In the genomic region with DNA sequence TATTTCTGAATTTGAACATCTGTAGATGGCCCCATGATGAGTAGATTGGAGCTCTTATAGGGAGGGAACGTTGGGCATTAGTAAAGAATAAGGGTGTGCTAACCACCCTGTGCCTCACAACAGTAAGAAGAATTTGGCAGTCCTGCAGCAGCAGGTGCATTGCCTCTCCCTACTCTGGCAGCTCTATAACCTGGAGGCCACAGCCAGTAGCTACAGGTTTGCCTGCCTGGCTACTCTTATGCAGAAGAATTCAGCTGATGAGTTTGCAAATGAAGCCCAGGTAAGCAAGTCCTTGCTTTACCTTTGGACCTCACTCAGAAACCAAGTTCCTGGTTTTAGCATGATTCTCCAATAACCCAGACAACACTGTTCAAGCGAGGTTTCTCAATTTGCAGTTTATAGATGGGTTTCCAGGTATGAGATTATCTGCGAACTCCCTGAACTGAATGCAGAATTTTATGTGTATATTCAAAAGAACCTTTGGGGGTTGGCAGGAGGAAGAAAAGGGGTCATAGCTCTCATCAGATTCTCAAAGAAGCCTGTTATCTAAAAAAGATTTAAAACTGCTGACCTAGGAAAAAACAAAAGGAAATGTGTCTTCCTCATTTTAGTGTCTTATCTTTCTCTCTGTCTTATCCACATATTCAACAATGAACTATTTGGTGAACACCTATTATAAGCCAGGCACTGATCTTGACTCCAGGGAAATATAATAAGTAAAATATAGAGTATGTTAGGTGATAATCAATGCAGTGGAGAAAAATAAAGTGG, we compare ENCODE assay signal across 2 cellular contexts.
TF ChIP-seq lines count a peak whose summit lies in the region.

No MANE protein-coding gene starts in this region.

TF ChIP-seq in GM23338, 12 proteins besides CTCF, POLR2A, EP300 and RAD21 (continued from another document):
- TF ChIP-seq, protein P1, sequence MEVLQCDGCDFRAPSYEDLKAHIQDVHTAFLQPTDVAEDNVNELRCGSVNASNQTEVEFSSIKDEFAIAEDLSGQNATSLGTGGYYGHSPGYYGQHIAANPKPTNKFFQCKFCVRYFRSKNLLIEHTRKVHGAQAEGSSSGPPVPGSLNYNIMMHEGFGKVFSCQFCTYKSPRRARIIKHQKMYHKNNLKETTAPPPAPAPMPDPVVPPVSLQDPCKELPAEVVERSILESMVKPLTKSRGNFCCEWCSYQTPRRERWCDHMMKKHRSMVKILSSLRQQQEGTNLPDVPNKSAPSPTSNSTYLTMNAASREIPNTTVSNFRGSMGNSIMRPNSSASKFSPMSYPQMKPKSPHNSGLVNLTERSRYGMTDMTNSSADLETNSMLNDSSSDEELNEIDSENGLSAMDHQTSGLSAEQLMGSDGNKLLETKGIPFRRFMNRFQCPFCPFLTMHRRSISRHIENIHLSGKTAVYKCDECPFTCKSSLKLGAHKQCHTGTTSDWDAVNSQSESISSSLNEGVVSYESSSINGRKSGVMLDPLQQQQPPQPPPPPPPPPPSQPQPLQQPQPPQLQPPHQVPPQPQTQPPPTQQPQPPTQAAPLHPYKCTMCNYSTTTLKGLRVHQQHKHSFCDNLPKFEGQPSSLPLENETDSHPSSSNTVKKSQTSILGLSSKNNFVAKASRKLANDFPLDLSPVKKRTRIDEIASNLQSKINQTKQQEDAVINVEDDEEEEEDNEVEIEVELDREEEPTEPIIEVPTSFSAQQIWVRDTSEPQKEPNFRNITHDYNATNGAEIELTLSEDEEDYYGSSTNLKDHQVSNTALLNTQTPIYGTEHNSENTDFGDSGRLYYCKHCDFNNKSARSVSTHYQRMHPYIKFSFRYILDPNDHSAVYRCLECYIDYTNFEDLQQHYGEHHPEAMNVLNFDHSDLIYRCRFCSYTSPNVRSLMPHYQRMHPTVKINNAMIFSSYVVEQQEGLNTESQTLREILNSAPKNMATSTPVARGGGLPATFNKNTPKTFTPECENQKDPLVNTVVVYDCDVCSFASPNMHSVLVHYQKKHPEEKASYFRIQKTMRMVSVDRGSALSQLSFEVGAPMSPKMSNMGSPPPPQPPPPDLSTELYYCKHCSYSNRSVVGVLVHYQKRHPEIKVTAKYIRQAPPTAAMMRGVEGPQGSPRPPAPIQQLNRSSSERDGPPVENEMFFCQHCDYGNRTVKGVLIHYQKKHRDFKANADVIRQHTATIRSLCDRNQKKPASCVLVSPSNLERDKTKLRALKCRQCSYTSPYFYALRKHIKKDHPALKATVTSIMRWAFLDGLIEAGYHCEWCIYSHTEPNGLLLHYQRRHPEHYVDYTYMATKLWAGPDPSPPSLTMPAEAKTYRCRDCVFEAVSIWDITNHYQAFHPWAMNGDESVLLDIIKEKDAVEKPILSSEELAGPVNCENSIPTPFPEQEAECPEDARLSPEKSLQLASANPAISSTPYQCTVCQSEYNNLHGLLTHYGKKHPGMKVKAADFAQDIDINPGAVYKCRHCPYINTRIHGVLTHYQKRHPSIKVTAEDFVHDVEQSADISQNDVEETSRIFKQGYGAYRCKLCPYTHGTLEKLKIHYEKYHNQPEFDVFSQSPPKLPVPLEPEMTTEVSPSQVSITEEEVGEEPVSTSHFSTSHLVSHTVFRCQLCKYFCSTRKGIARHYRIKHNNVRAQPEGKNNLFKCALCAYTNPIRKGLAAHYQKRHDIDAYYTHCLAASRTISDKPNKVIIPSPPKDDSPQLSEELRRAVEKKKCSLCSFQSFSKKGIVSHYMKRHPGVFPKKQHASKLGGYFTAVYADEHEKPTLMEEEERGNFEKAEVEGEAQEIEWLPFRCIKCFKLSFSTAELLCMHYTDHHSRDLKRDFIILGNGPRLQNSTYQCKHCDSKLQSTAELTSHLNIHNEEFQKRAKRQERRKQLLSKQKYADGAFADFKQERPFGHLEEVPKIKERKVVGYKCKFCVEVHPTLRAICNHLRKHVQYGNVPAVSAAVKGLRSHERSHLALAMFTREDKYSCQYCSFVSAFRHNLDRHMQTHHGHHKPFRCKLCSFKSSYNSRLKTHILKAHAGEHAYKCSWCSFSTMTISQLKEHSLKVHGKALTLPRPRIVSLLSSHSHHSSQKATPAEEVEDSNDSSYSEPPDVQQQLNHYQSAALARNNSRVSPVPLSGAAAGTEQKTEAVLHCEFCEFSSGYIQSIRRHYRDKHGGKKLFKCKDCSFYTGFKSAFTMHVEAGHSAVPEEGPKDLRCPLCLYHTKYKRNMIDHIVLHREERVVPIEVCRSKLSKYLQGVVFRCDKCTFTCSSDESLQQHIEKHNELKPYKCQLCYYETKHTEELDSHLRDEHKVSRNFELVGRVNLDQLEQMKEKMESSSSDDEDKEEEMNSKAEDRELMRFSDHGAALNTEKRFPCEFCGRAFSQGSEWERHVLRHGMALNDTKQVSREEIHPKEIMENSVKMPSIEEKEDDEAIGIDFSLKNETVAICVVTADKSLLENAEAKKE (CRISPR knock-in tag; IDR thresholded peaks at IDR 0.05) = no peak
- TF ChIP-seq, protein P2, sequence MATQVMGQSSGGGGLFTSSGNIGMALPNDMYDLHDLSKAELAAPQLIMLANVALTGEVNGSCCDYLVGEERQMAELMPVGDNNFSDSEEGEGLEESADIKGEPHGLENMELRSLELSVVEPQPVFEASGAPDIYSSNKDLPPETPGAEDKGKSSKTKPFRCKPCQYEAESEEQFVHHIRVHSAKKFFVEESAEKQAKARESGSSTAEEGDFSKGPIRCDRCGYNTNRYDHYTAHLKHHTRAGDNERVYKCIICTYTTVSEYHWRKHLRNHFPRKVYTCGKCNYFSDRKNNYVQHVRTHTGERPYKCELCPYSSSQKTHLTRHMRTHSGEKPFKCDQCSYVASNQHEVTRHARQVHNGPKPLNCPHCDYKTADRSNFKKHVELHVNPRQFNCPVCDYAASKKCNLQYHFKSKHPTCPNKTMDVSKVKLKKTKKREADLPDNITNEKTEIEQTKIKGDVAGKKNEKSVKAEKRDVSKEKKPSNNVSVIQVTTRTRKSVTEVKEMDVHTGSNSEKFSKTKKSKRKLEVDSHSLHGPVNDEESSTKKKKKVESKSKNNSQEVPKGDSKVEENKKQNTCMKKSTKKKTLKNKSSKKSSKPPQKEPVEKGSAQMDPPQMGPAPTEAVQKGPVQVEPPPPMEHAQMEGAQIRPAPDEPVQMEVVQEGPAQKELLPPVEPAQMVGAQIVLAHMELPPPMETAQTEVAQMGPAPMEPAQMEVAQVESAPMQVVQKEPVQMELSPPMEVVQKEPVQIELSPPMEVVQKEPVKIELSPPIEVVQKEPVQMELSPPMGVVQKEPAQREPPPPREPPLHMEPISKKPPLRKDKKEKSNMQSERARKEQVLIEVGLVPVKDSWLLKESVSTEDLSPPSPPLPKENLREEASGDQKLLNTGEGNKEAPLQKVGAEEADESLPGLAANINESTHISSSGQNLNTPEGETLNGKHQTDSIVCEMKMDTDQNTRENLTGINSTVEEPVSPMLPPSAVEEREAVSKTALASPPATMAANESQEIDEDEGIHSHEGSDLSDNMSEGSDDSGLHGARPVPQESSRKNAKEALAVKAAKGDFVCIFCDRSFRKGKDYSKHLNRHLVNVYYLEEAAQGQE (IDR thresholded peaks at IDR 0.05; ENCODE audit: unreplicated experiment) = no peak
- TF ChIP-seq CREB1 (CRISPR knock-in tag; IDR thresholded peaks at IDR 0.05; ENCODE audit: low read depth) (no peak), JUNB (IDR thresholded peaks at IDR 0.05; ENCODE audit: unreplicated experiment) (no peak), ZNF114 (CRISPR knock-in tag; IDR thresholded peaks at IDR 0.05) (no peak), EZH2 (IDR thresholded peaks at IDR 0.05; ENCODE audit: low read depth, unreplicated experiment) (no peak)

TF ChIP-seq in WTC11, 78 proteins besides CTCF, POLR2A, EP300 and RAD21 (continued from another document):
- TF ChIP-seq PRRX2 (CRISPR knock-in tag; IDR thresholded peaks at IDR 0.05) (no peak), TP53 (CRISPR knock-in tag; IDR thresholded peaks at IDR 0.05) (no peak), ZNF317 (CRISPR knock-in tag; IDR thresholded peaks at IDR 0.05; ENCODE audit: borderline replicate concordance, low read depth) (no peak), JUN (CRISPR knock-in tag; IDR thresholded peaks at IDR 0.05) (no peak), TCF7 (CRISPR knock-in tag; IDR thresholded peaks at IDR 0.05; ENCODE audit: low read depth) (no peak), JAZF1 (CRISPR knock-in tag; IDR thresholded peaks at IDR 0.05) (no peak)
- TF ChIP-seq, protein P3, sequence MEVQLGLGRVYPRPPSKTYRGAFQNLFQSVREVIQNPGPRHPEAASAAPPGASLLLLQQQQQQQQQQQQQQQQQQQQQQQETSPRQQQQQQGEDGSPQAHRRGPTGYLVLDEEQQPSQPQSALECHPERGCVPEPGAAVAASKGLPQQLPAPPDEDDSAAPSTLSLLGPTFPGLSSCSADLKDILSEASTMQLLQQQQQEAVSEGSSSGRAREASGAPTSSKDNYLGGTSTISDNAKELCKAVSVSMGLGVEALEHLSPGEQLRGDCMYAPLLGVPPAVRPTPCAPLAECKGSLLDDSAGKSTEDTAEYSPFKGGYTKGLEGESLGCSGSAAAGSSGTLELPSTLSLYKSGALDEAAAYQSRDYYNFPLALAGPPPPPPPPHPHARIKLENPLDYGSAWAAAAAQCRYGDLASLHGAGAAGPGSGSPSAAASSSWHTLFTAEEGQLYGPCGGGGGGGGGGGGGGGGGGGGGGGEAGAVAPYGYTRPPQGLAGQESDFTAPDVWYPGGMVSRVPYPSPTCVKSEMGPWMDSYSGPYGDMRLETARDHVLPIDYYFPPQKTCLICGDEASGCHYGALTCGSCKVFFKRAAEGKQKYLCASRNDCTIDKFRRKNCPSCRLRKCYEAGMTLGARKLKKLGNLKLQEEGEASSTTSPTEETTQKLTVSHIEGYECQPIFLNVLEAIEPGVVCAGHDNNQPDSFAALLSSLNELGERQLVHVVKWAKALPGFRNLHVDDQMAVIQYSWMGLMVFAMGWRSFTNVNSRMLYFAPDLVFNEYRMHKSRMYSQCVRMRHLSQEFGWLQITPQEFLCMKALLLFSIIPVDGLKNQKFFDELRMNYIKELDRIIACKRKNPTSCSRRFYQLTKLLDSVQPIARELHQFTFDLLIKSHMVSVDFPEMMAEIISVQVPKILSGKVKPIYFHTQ (CRISPR knock-in tag; IDR thresholded peaks at IDR 0.05) = no peak
